17 cellular contexts compared by ENCODE assay signal in genomic region chr18:12315911-12316310, GRCh38. TPM values are rescaled to one million over a fixed set of nuclear protein-coding genes. Genes with fewer than 3 reads are reported as not detected.
DNase-seq lines count a peak whose midpoint lies in the region; ATAC-seq and TF ChIP-seq lines count a peak whose summit lies in the region.
"Had no signal": no experiment of that assay in that cellular context is flagged by ENCODE, and none has a peak within 500 bp of the region (broad histone marks: within the 10 kb centered on the region; RNA-seq: fewer than 3 reads in every experiment).

No MANE protein-coding gene starts in this region.

- no peak for TF ChIP-seq POLR2A in stomach (IDR thresholded peaks at IDR 0.05)
- no peak for TF ChIP-seq POLR2A in tibial nerve (IDR thresholded peaks at IDR 0.05)

- H3K27me3 ChIP-seq in right atrium auricular region (no peaks in the 10 kb centered on the region), stomach (no peaks in the 10 kb centered on the region), tibial nerve (no peaks in the 10 kb centered on the region)
- H3K27me3 ChIP-seq: upper lobe of left lung had no signal

- TF ChIP-seq EP300 in stomach (IDR thresholded peaks at IDR 0.05) = no peak
- no peak for TF ChIP-seq EP300 in tibial nerve (IDR thresholded peaks at IDR 0.05)

- H3K36me3 ChIP-seq in right atrium auricular region (peaks cover 36% of the 10 kb centered on the region), stomach (peaks cover 0 to 49% (median 27%) of the 10 kb centered on the region in 4 donors), tibial nerve (peaks cover 0 to 66% (median 6%) of the 10 kb centered on the region in 3 donors)

- H3K4me3 ChIP-seq in coronary artery = peak overlapping the region; percentile 43
- no peak overlapping the region for H3K4me3 ChIP-seq in right atrium auricular region
- H3K4me3 ChIP-seq in stomach = no peak overlapping the region
- H3K4me3 ChIP-seq in tibial nerve = no peak overlapping the region
- H3K4me3 ChIP-seq: lung, upper lobe of left lung had no signal

- DNase-seq in coronary artery (ENCODE audit: low spot score) (peak; percentile 74), right atrium auricular region (ENCODE audit: low spot score) (no peak), stomach (no peak), tibial nerve (ENCODE audit: low spot score in 2 of 2) (no peak), GM10266 (ENCODE audit: extremely low spot score) (no peak), T-helper 1 cell (no peak), glomerular visceral epithelial cell (ENCODE audit: extremely low spot score) (no peak)
- DNase-seq: activated CD4-positive, alpha-beta T cell treated with anti-CD3 and anti-CD28 coated beads, Interleukin-2, amount 50 U/mL, for 4 hours; effector CD8-positive, alpha-beta T cell; hippocampal formation; NCI-H1694; NCI-H524 treated with DMSO at 0.1 percent for 48 hours; stimulated activated CD4-positive, alpha-beta T cell treated with anti-CD3 and anti-CD28 coated beads, Interleukin-15, amount 100 ng/mL, for 24 hours; T-helper 9 cell had no signal

- H3K9me3 ChIP-seq in right atrium auricular region (peaks cover 0 to 8% of the 10 kb centered on the region in 2 donors), stomach (peaks cover 0 to 11% (median 7%) of the 10 kb centered on the region in 4 donors), tibial nerve (peaks cover 0 to 8% (median 4%) of the 10 kb centered on the region in 4 donors)

- H3K4me1 ChIP-seq in right atrium auricular region (peaks cover 0 to 65% of the 10 kb centered on the region in 2 donors), stomach (peaks cover 12 to 63% (median 37%) of the 10 kb centered on the region in 4 donors), tibial nerve (peaks cover 0 to 66% (median 9%) of the 10 kb centered on the region in 4 donors)

- intact Hi-C loops in stomach (cut with DNase I; ENCODE audit: low total_unique reads) = no loop called here

- WGBS in stomach, 5 donors = 28 to 37% (median 33%) methylated on average over 3 to 5 of the region's 5 CpGs
- 52 to 71% methylated on average over 5 of the region's 5 CpGs for WGBS in tibial nerve, 2 donors

- H3K27ac ChIP-seq in coronary artery (peak overlapping the region; percentile 43 to 81), right atrium auricular region (peak overlapping the region; percentile 80 to 82), stomach (peak overlapping the region in 3 of 5 donors; percentile 18 to 62 (median 26)), tibial nerve (peak overlapping the region in 2 of 4 donors; percentile 62 to 69)
- H3K27ac ChIP-seq: upper lobe of left lung had no signal

- ATAC-seq in GM21515 (IDR thresholded peaks at IDR 0.05; ENCODE audit: unreplicated experiment) = peak; percentile 10

- TF ChIP-seq CTCF in coronary artery (IDR thresholded peaks at IDR 0.05) (no peak), right atrium auricular region (IDR thresholded peaks at IDR 0.05) (no peak), stomach (IDR thresholded peaks at IDR 0.05) (no peak), tibial nerve (IDR thresholded peaks at IDR 0.05) (no peak), GM10266 (IDR thresholded peaks at IDR 0.05; ENCODE audit: control insufficient read depth, insufficient read depth, low read depth, missing control alignments) (no peak)

RNA-seq across cellular contexts. Expression of gene TUBB6, which starts 7.9 kb away (rescaled TPM):
- total RNA-seq in right atrium auricular region (100 to 1,000 TPM; 158 to 337 TPM), stomach (100 to 1,000 TPM; 154 to 333 (median 248) TPM), tibial nerve (100 to 1,000 TPM; 245 to 506 (median 331) TPM)
- 100 to 1,000 TPM in 1 of 3 donors, 10 to 100 TPM in 2; 66.6 to 108 (median 92.2) TPM for polyA plus RNA-seq in stomach
